Comparison of ENCODE assay signal across 14 cellular contexts in genomic region chr2:222358876-222359275, GRCh38.
A peak's percentile ranks its signal among the peaks of the same experiment; 100 is the strongest.
DNase-seq lines count a peak whose midpoint lies in the region; ATAC-seq and TF ChIP-seq lines count a peak whose summit lies in the region.
"Had no signal": no experiment of that assay in that cellular context is flagged by ENCODE, and none has a peak within 500 bp of the region (broad histone marks: within the 10 kb centered on the region; RNA-seq: fewer than 3 reads in every experiment).

No MANE protein-coding gene starts in this region.

- H3K27ac ChIP-seq in heart right ventricle (peak overlapping the region in 1 of 10 donors; percentile 2), esophagus muscularis mucosa (replicated peaks in 1 of 4) (no peak overlapping the region)
- H3K27ac ChIP-seq: prostate gland, SJSA1 had no signal

- TF ChIP-seq RAD21 in Ishikawa (IDR thresholded peaks at IDR 0.05; ENCODE audit: low read depth) = no peak

- peaks cover 38% of the 10 kb centered on the region for H3K4me1 ChIP-seq in BE2C
- no peaks in the 10 kb centered on the region for H3K4me1 ChIP-seq in adipocyte (ENCODE audit: control insufficient read depth, insufficient read depth, low read length)
- peaks cover 0 to 21% (median 0%) of the 10 kb centered on the region in 9 donors for H3K4me1 ChIP-seq in heart right ventricle
- no peaks in the 10 kb centered on the region for H3K4me1 ChIP-seq in esophagus muscularis mucosa
- H3K4me1 ChIP-seq: prostate gland, SJSA1 had no signal

- TF ChIP-seq POLR2A in esophagus muscularis mucosa (IDR thresholded peaks at IDR 0.05; ENCODE audit: low read depth) = no peak

- no peak overlapping the region for H3K9ac ChIP-seq in adipocyte (ENCODE audit: low read length)

- 71 to 78% methylated on average over 1 of the region's 1 CpG for WGBS in heart right ventricle, 2 donors
- 70% methylated on average over 1 of the region's 1 CpG for WGBS in esophagus muscularis mucosa

- H3K4me3 ChIP-seq in BE2C (ENCODE audit: low read depth, low read length) (no peak overlapping the region), adipocyte (ENCODE audit: low read length) (no peak overlapping the region), heart right ventricle (no peak overlapping the region), esophagus muscularis mucosa (no peak overlapping the region)
- H3K4me3 ChIP-seq: prostate gland, SJSA1 had no signal

- TF ChIP-seq CTCF in BE2C (IDR thresholded peaks at IDR 0.05; ENCODE audit: low read depth, low read length) (no peak), heart right ventricle (IDR thresholded peaks at IDR 0.05) (no peak), esophagus muscularis mucosa (IDR thresholded peaks at IDR 0.05) (no peak)

- H3K36me3 ChIP-seq in BE2C (no peaks in the 10 kb centered on the region), adipocyte (ENCODE audit: control insufficient read depth, insufficient read depth, low read length, severe bottlenecking) (no peaks in the 10 kb centered on the region), heart right ventricle (no peaks in the 10 kb centered on the region), esophagus muscularis mucosa (no peaks in the 10 kb centered on the region)
- H3K36me3 ChIP-seq: prostate gland, SJSA1 had no signal

- intact Hi-C loops in heart right ventricle (cut with DNase I) (no loop called here), esophagus muscularis mucosa (cut with DNase I) (no loop called here)

- TF ChIP-seq EP300 in Ishikawa (IDR thresholded peaks at IDR 0.05; ENCODE audit: borderline replicate concordance) = peak; percentile 59
- TF ChIP-seq EP300 in esophagus muscularis mucosa (IDR thresholded peaks at IDR 0.05) = no peak

- H3K27me3 ChIP-seq in BE2C (no peaks in the 10 kb centered on the region), adipocyte (replicated peaks; ENCODE audit: control insufficient read depth, insufficient read depth, low read length) (no peaks in the 10 kb centered on the region), heart right ventricle (no peaks in the 10 kb centered on the region), esophagus muscularis mucosa (no peaks in the 10 kb centered on the region)
- H3K27me3 ChIP-seq: SJSA1 had no signal

- peak; percentile 55 for DNase-seq in BE2C
- DNase-seq in adipocyte (ENCODE audit: low read depth) = peak; percentile 85
- DNase-seq in heart right ventricle = peak in 1 of 2 donors; percentile 9
- DNase-seq in esophagus muscularis mucosa (ENCODE audit: extremely low spot score) = no peak
- no peak for DNase-seq in NCI-H446 (lab: John Stamatoyannopoulos, UW)
- DNase-seq: midbrain; NCI-H1105 treated with DMSO at 0.1 percent for 48 hours; NCI-H774; stimulated activated CD4-positive, alpha-beta T cell treated with anti-CD3 and anti-CD28 coated beads, Interleukin-4, amount 100 ng/mL, for 4 hours had no signal

- H3K9me3 ChIP-seq in BE2C (peaks cover 4% of the 10 kb centered on the region; the same call in 1 of the 2 replicates), adipocyte (ENCODE audit: control insufficient read depth, low read length) (peaks cover 4% of the 10 kb centered on the region), heart right ventricle (peaks cover 0 to 3% (median 0%) of the 10 kb centered on the region in 11 donors), esophagus muscularis mucosa (no peaks in the 10 kb centered on the region)
- H3K9me3 ChIP-seq: prostate gland, SJSA1 had no signal

- ATAC-seq in heart right ventricle (peak in 5 of 8 donors; percentile 27 to 86 (median 62)), HG02981 (IDR thresholded peaks at IDR 0.05; ENCODE audit: unreplicated experiment) (no peak), HG02759 (IDR thresholded peaks at IDR 0.05; ENCODE audit: unreplicated experiment) (no peak)

TF ChIP-seq in Ishikawa, 13 proteins besides CTCF, POLR2A, EP300 and RAD21:
- no peak for TF ChIP-seq TAF1 (IDR thresholded peaks at IDR 0.05; ENCODE audit: low read depth)
- no peak for TF ChIP-seq REST (IDR thresholded peaks at IDR 0.05; ENCODE audit: low read depth)
- peak; percentile 70 for TF ChIP-seq TCF12 (IDR thresholded peaks at IDR 0.05; ENCODE audit: low read depth)
- TF ChIP-seq FOXM1 (IDR thresholded peaks at IDR 0.05; ENCODE audit: borderline replicate concordance, low read depth) = no peak
- no peak for TF ChIP-seq USF1 (IDR thresholded peaks at IDR 0.05)
- TF ChIP-seq EGR1 (IDR thresholded peaks at IDR 0.05) = no peak
- TF ChIP-seq ZBTB7A (IDR thresholded peaks at IDR 0.05; ENCODE audit: low read depth) = no peak
- no peak for TF ChIP-seq NFIC (IDR thresholded peaks at IDR 0.05)
- no peak for TF ChIP-seq CREB1 (IDR thresholded peaks at IDR 0.05; ENCODE audit: low read depth)
- TF ChIP-seq TEAD4 (IDR thresholded peaks at IDR 0.05) = peak; percentile 42; the same call in 1 of the 2 replicates
- no peak for TF ChIP-seq MAX (IDR thresholded peaks at IDR 0.05)
- peak; percentile 81 for TF ChIP-seq CEBPB (IDR thresholded peaks at IDR 0.05)
- TF ChIP-seq YY1 (IDR thresholded peaks at IDR 0.05; ENCODE audit: low read depth) = no peak

Comparison
In these comparisons a context has a peak if more than half of its experiments do, and no peak if none do; other contexts are left out.
1. DNase-seq: peak in BE2C (single experiment) and adipocyte (single experiment); none in esophagus muscularis mucosa (single experiment) and NCI-H446 (0 of 2).
2. ATAC-seq: peak in heart right ventricle (5 of 8); none in HG02981 (single experiment) and HG02759 (single experiment).